18 cellular contexts compared by ENCODE assay signal in genomic region chr2:178923546-178923945, GRCh38.
A peak's percentile ranks its signal among the peaks of the same experiment; 100 is the strongest.
DNase-seq lines count a peak whose midpoint lies in the region; ATAC-seq and TF ChIP-seq lines count a peak whose summit lies in the region.
"Had no signal": no experiment of that assay in that cellular context is flagged by ENCODE, and none has a peak within 500 bp of the region (broad histone marks: within the 10 kb centered on the region; RNA-seq: fewer than 3 reads in every experiment).

No MANE protein-coding gene starts in this region.

- H3K27ac ChIP-seq in A673 (ENCODE audit: low read depth, low read length, poor library complexity, severe bottlenecking) (no peak overlapping the region), H9 (ENCODE audit: insufficient read length, low read depth, low read length) (no peak overlapping the region)
- H3K27ac ChIP-seq: BLaER1, C4-2B had no signal

- no peak overlapping the region for H2AK5ac ChIP-seq in H9 (ENCODE audit: insufficient read length, low read length)

- no peaks in the 10 kb centered on the region for H3K36me3 ChIP-seq in A673 (ENCODE audit: insufficient read depth, low read length, poor library complexity, severe bottlenecking)
- H3K36me3 ChIP-seq: BLaER1 had no signal

- H3K14ac ChIP-seq in H9 (ENCODE audit: insufficient read depth, low read length), result no peak overlapping the region

- H3K23ac ChIP-seq in H9 (ENCODE audit: insufficient read length, low read depth, low read length), result no peak overlapping the region

- no peak overlapping the region for H4K5ac ChIP-seq in H9 (ENCODE audit: insufficient read length, low read depth, low read length)

- H3K9ac ChIP-seq in H9 (ENCODE audit: extremely low read depth, insufficient read length, low read length), result no peak overlapping the region
- H3K9ac ChIP-seq: BLaER1 had no signal

- ATAC-seq in WTC11 (no peak), GM18517 (IDR thresholded peaks at IDR 0.05; ENCODE audit: unreplicated experiment) (no peak), HG03378 (IDR thresholded peaks at IDR 0.05; ENCODE audit: unreplicated experiment) (no peak), natural killer cell (no peak), GM19035 (IDR thresholded peaks at IDR 0.05; ENCODE audit: unreplicated experiment) (no peak)
- ATAC-seq: CD8-positive, alpha-beta T cell had no signal

- H2BK5ac ChIP-seq in H9 (ENCODE audit: insufficient read length, low read length), result no peak overlapping the region

- no peak overlapping the region for H2AFZ ChIP-seq in H9 (ENCODE audit: low read length)

- no peak overlapping the region for H3K56ac ChIP-seq in H9 (ENCODE audit: insufficient read length, low read depth, low read length)

- no peak overlapping the region for H2BK120ac ChIP-seq in H9 (ENCODE audit: low read depth, low read length, poor library complexity, severe bottlenecking)

- H3K4me1 Mint-ChIP-seq in H9, result peaks cover 2 to 12% of the 10 kb centered on the region in 2 experiments; a peak in 2 of 4 replicates
- H3K4me1 Mint-ChIP-seq in WTC11, result peaks cover 6% of the 10 kb centered on the region; the same call in 1 of the 2 replicates
- peaks cover 8% of the 10 kb centered on the region for H3K4me1 Mint-ChIP-seq in nephron progenitor cell
- peaks cover 0 to 5% of the 10 kb centered on the region in 2 donors for H3K4me1 Mint-ChIP-seq in natural killer cell

- H3K27me3 Mint-ChIP-seq in H9 (ENCODE audit: low read depth) (no peaks in the 10 kb centered on the region), WTC11 (ENCODE audit: low read depth) (no peaks in the 10 kb centered on the region), nephron progenitor cell (ENCODE audit: low read depth, poor library complexity) (no peaks in the 10 kb centered on the region), natural killer cell (ENCODE audit: low read depth in 2 of 2) (no peaks in the 10 kb centered on the region)
- H3K27me3 Mint-ChIP-seq: B cell; CD4-positive, CD25-positive, alpha-beta regulatory T cell had no signal

- no peak overlapping the region for H2BK15ac ChIP-seq in H9 (ENCODE audit: low read depth, low read length)

- no peak overlapping the region for H3T11ph ChIP-seq in H9 (ENCODE audit: low read length)

- H3K4me3 ChIP-seq in A673 (ENCODE audit: low read depth, low read length, poor library complexity, severe bottlenecking), result no peak overlapping the region
- H3K4me3 ChIP-seq: BLaER1 had no signal

- no peak overlapping the region for H3K4ac ChIP-seq in H9 (ENCODE audit: low read depth, low read length)

- no peak for TF ChIP-seq CTCF in A673 (conservative IDR thresholded peaks at IDR 0.05; ENCODE audit: low read depth, low read length)
- no peak for TF ChIP-seq CTCF in H9 (conservative IDR thresholded peaks at IDR 0.05)
- TF ChIP-seq CTCF in WTC11 (IDR thresholded peaks at IDR 0.05), result no peak
- no peak for TF ChIP-seq CTCF in nephron progenitor cell (IDR thresholded peaks at IDR 0.05)
- TF ChIP-seq CTCF in natural killer cell (IDR thresholded peaks at IDR 0.05), result no peak

- H3K27ac Mint-ChIP-seq in H9 (peak overlapping the region in 2 of 3 experiments; percentile 7 to 70; a peak in 4 of 7 replicates), WTC11 (peak overlapping the region; percentile 11; the same call in 1 of the 2 replicates), nephron progenitor cell (peak overlapping the region; percentile 11), natural killer cell (no peak overlapping the region)
- H3K27ac Mint-ChIP-seq: B cell; CD8-positive, alpha-beta T cell had no signal

- intact Hi-C loops in A673 (cut with micrococcal nuclease; ENCODE audit: unreplicated experiment) (no loop called here), natural killer cell (cut with micrococcal nuclease) (no loop called here)

- H3K4me2 ChIP-seq in H9 (ENCODE audit: insufficient read depth, insufficient read length, low read length), result no peak overlapping the region
- H3K4me2 ChIP-seq: BLaER1 had no signal

- no CpG with 5 or more reads among the region's 8 CpGs for WGBS in H9 (ENCODE audit: extremely low coverage, insufficient read length, low lambda C conversion rate)

- H3K18ac ChIP-seq in H9 (ENCODE audit: insufficient read length, low read depth, low read length), result no peak overlapping the region

- no peak overlapping the region for H3K4me3 Mint-ChIP-seq in H9
- H3K4me3 Mint-ChIP-seq in WTC11, result no peak overlapping the region
- no peak overlapping the region for H3K4me3 Mint-ChIP-seq in nephron progenitor cell
- H3K4me3 Mint-ChIP-seq in natural killer cell, result no peak overlapping the region
- H3K4me3 Mint-ChIP-seq: B cell; CD4-positive, CD25-positive, alpha-beta regulatory T cell; CD8-positive, alpha-beta T cell had no signal

- no TSS peak for BruUV-seq in A673 (replicated peaks; lab: Mats Ljungman, UMichigan)

- H3K4me1 ChIP-seq in A673 (ENCODE audit: insufficient read depth, low read length, poor library complexity, severe bottlenecking) (no peaks in the 10 kb centered on the region), H9 (ENCODE audit: insufficient read depth, low read length) (no peaks in the 10 kb centered on the region)
- H3K4me1 ChIP-seq: BLaER1, Caco-2 had no signal

- POLR2A ChIA-PET in A673 (lab: Charles Lee; ENCODE audit: low non-redundant PET), result no interaction called here
- POLR2A ChIA-PET in WTC11 (lab: Charles Lee), result no interaction called here

- H3K27me3 ChIP-seq in A673 (replicated peaks; ENCODE audit: insufficient read depth, low read depth, low read length, poor library complexity), result peaks cover 18% of the 10 kb centered on the region
- H3K27me3 ChIP-seq in H9 (ENCODE audit: insufficient read depth, low read length), result no peaks in the 10 kb centered on the region
- H3K27me3 ChIP-seq: BLaER1 had no signal

- no peaks in the 10 kb centered on the region for H3K79me2 ChIP-seq in H9 (ENCODE audit: insufficient read depth, low read length)

- H2BK12ac ChIP-seq in H9 (ENCODE audit: insufficient read length, low read depth, low read length), result no peak overlapping the region

- no peak overlapping the region for H4K91ac ChIP-seq in H9 (ENCODE audit: insufficient read length, low read depth, low read length)

- H2BK20ac ChIP-seq in H9 (ENCODE audit: low read depth, low read length, poor library complexity, severe bottlenecking), result no peak overlapping the region

- no peaks in the 10 kb centered on the region for H3K9me3 Mint-ChIP-seq in H9
- H3K9me3 Mint-ChIP-seq in WTC11, result no peaks in the 10 kb centered on the region
- H3K9me3 Mint-ChIP-seq in nephron progenitor cell, result no peaks in the 10 kb centered on the region
- no peaks in the 10 kb centered on the region for H3K9me3 Mint-ChIP-seq in natural killer cell
- H3K9me3 Mint-ChIP-seq: CD4-positive, CD25-positive, alpha-beta regulatory T cell; CD8-positive, alpha-beta T cell had no signal

- DNase-seq in A673 (ENCODE audit: low spot score) (peak; percentile 24), H9 (no peak), WTC11 (ENCODE audit: low spot score) (no peak), nephron progenitor cell (no peak), natural killer cell (no peak)
- DNase-seq: Caco-2; CD4-positive, CD25-positive, alpha-beta regulatory T cell; CD8-positive, alpha-beta T cell; DMS153; DND-41; GOT3; HCEC 1CT had no signal

- no peak overlapping the region for H4K8ac ChIP-seq in H9 (replicated peaks; ENCODE audit: insufficient read length, low read depth, low read length)

- H3K79me1 ChIP-seq in H9 (ENCODE audit: insufficient read depth, low read depth, low read length, poor library complexity, severe bottlenecking), result no peaks in the 10 kb centered on the region

- no peaks in the 10 kb centered on the region for H3K9me3 ChIP-seq in A673 (ENCODE audit: low read depth, low read length, poor library complexity, severe bottlenecking)
- no peaks in the 10 kb centered on the region for H3K9me3 ChIP-seq in H9 (ENCODE audit: control insufficient read depth, low read depth, low read length)
- H3K9me3 ChIP-seq: BLaER1, Caco-2 had no signal

- H3K36me3 Mint-ChIP-seq in H9 (ENCODE audit: insufficient read depth in 1 of 3, low read depth in 3 of 3) (peaks cover 0 to 1% (median 0%) of the 10 kb centered on the region in 3 experiments; a peak in 1 of 7 replicates), WTC11 (0 out of 2 replicates have a peak, but pooled peaks cover 1% of the 10 kb centered on the region), nephron progenitor cell (ENCODE audit: low read depth) (no peaks in the 10 kb centered on the region), natural killer cell (no peaks in the 10 kb centered on the region)

- CTCF ChIA-PET in A673 (lab: Charles Lee) (no interaction called here), WTC11 (lab: Charles Lee) (no interaction called here)

- H3K23me2 ChIP-seq in H9 (ENCODE audit: insufficient read length, low read depth, low read length, poor library complexity, severe bottlenecking), result no peaks in the 10 kb centered on the region

- no peaks in the 10 kb centered on the region for H4K20me1 ChIP-seq in H9 (ENCODE audit: control insufficient read depth, insufficient read depth, insufficient read length)
- H4K20me1 ChIP-seq: BLaER1 had no signal

TF ChIP-seq in WTC11, 78 proteins besides CTCF, POLR2A, EP300 and RAD21 (continues in another document):
- TF ChIP-seq ESRRA (CRISPR knock-in tag; IDR thresholded peaks at IDR 0.05; ENCODE audit: borderline replicate concordance), result no peak
- no peak for TF ChIP-seq NFATC4 (CRISPR knock-in tag; IDR thresholded peaks at IDR 0.05)
- TF ChIP-seq ZNF416 (CRISPR knock-in tag; IDR thresholded peaks at IDR 0.05), result no peak
- TF ChIP-seq AR (CRISPR knock-in tag; IDR thresholded peaks at IDR 0.05), result no peak
- TF ChIP-seq GABPB1 (CRISPR knock-in tag; IDR thresholded peaks at IDR 0.05), result no peak

Comparison
In these comparisons a context has a peak if more than half of its experiments do, and no peak if none do; other contexts are left out.
1. H3K27ac Mint-ChIP-seq: peak in H9 (2 of 3), WTC11 (single experiment) and nephron progenitor cell (single experiment); none in natural killer cell (0 of 2).